Comparison of ENCODE assay signal across 28 cellular contexts in the genomic region with DNA sequence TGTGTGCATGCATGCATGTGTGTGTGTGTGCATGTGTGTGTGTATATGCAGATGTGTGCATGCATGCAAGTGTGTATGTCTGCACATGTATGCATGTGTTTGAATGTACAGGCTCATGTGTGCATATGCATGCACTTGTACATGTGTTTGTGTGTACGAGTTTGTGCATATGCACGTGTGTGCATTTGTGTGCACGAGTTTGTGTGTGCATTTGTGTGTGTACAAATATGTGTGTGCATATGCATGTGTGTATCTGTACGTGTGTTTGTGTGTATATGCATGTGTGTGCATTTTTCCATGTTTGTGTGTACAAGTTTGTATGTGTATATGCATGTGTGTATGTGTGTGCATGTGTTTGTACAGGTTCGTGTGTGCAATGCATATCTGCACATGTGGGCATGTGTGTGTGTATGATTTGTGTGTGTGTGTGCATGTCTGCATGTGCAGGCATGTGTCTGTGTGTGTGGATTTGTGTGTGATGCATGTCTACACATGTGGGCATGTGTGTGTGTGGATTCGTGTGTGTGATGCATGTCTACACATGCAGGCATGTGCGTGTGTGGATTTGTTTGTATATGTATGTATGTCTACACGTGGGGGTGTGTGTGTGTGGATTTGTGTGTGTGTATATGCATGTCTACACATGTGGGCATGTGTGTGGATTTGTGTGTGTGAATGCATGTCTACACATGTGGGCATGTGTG. TPM values are rescaled to one million over a fixed set of nuclear protein-coding genes. Genes with fewer than 3 reads are reported as not detected.
"Had no signal": no experiment of that assay in that cellular context is flagged by ENCODE, and none has a peak within 500 bp of the region (broad histone marks: within the 10 kb centered on the region; RNA-seq: fewer than 3 reads in every experiment).

No MANE protein-coding gene starts in this region.

- DNase-seq: activated B cell treated with CpG ODN at 0.5 μM for 24 hours; activated CD4-positive, alpha-beta memory T cell treated with anti-CD3 and anti-CD28 coated beads for 36 hours; activated CD4-positive, alpha-beta T cell treated with anti-CD3 and anti-CD28 coated beads for 1 hour; activated CD4-positive, alpha-beta T cell treated with anti-CD3 and anti-CD28 coated beads, Interleukin-2, amount 10 ng/mL, durations not matched to agents 24 days and 14 days; activated CD8-positive, alpha-beta memory T cell treated with anti-CD3 and anti-CD28 coated beads, Interleukin-2, amount 50 U/mL, for 48 hours; activated effector memory CD4-positive, alpha-beta T cell treated with anti-CD3 and anti-CD28 coated beads, Interleukin-2, amount 50 U/mL, for 16 hours; activated naive CD4-positive, alpha-beta T cell treated with Interleukin-2 at 50 U/mL for 16 hours; activated T-cell treated with anti-CD3 and anti-CD28 coated beads, Interleukin-2, amount 50 U/mL, for 4 hours; amygdala; MM.1S; NCI-H1105; NCI-H1436; NCI-H1694 treated with DMSO at 0.1 percent for 48 hours; NCI-H2029 treated with DMSO at 0.1 percent for 48 hours; NCI-H345; NCI-H510A; NCI-H526 treated with DMSO at 0.1 percent for 48 hours; NCI-H82; RPMI8226; T-cell; T-helper 2 cell; T1000 had no signal

- H3K27ac Mint-ChIP-seq: activated B cell treated with CpG ODN at 0.5 μM for 24 hours; activated CD4-positive, alpha-beta memory T cell treated with anti-CD3 and anti-CD28 coated beads for 36 hours; activated CD4-positive, alpha-beta T cell treated with anti-CD3 and anti-CD28 coated beads, Interleukin-2, amount 10 ng/mL, durations not matched to agents 24 days and 14 days; activated naive CD8-positive, alpha-beta T cell; brain; T-cell had no signal

- FAIRE-seq: astrocyte, TTC549 had no signal

- H3K4me3 ChIP-seq: SK-N-MC had no signal

- H3K27ac ChIP-seq: SK-N-MC had no signal

- H3K36me3 Mint-ChIP-seq: activated CD4-positive, alpha-beta memory T cell treated with anti-CD3 and anti-CD28 coated beads for 36 hours; brain; T-cell had no signal

- H3K4me1 Mint-ChIP-seq: activated B cell treated with CpG ODN at 0.5 μM for 24 hours; activated CD4-positive, alpha-beta T cell treated with anti-CD3 and anti-CD28 coated beads, Interleukin-2, amount 10 ng/mL, durations not matched to agents 24 days and 14 days; brain; T-cell had no signal

- H3K9me3 Mint-ChIP-seq: activated CD4-positive, alpha-beta memory T cell treated with anti-CD3 and anti-CD28 coated beads for 36 hours; activated T-cell treated with anti-CD3 and anti-CD28 coated beads, Interleukin-2, amount 50 U/mL, for 4 hours; T-cell had no signal

- H3K4me3 Mint-ChIP-seq: activated B cell treated with CpG ODN at 0.5 μM for 24 hours; activated CD4-positive, alpha-beta memory T cell treated with anti-CD3 and anti-CD28 coated beads for 36 hours; activated CD4-positive, alpha-beta T cell treated with anti-CD3 and anti-CD28 coated beads, Interleukin-2, amount 10 ng/mL, durations not matched to agents 24 days and 14 days; activated naive CD8-positive, alpha-beta T cell; activated T-cell treated with anti-CD3 and anti-CD28 coated beads, Interleukin-2, amount 50 U/mL, for 4 hours; brain; T-cell had no signal

- ATAC-seq: activated T-cell treated with anti-CD3 and anti-CD28 coated beads, Interleukin-2, amount 50 U/mL, for 4 hours; Panc1; T-cell had no signal

- H3K27me3 Mint-ChIP-seq: activated CD4-positive, alpha-beta memory T cell treated with anti-CD3 and anti-CD28 coated beads for 36 hours; activated CD4-positive, alpha-beta T cell treated with anti-CD3 and anti-CD28 coated beads, Interleukin-2, amount 10 ng/mL, durations not matched to agents 24 days and 14 days; activated naive CD8-positive, alpha-beta T cell had no signal

RNA-seq across cellular contexts. Expression of a gene that starts 57.1 kb away (rescaled TPM):
- total RNA-seq: activated CD4-positive, alpha-beta memory T cell treated with anti-CD3 and anti-CD28 coated beads for 36 hours; activated CD4-positive, alpha-beta T cell treated with anti-CD3 and anti-CD28 coated beads, Interleukin-2, amount 10 ng/mL, durations not matched to agents 24 days and 14 days; astrocyte had no signal
